8 cellular contexts compared by ENCODE assay signal in genomic region chr22:19855504-19856409, GRCh38. TPM values are rescaled to one million over a fixed set of nuclear protein-coding genes. Genes with fewer than 3 reads are reported as not detected.
DNase-seq lines count a peak whose midpoint lies in the region; ATAC-seq and TF ChIP-seq lines count a peak whose summit lies in the region.

No MANE protein-coding gene starts in this region.

- TF ChIP-seq CTCF in epithelial cell of proximal tubule (conservative IDR thresholded peaks at IDR 0.05; ENCODE audit: low read depth, low read length) = no peak

- ATAC-seq in GM18499 (IDR thresholded peaks at IDR 0.05; ENCODE audit: insufficient read depth, unreplicated experiment) = peak; percentile 26
- peak; percentile 23 for ATAC-seq in HG02981 (IDR thresholded peaks at IDR 0.05; ENCODE audit: unreplicated experiment)

- DNase-seq in A172 (ENCODE audit: low spot score) = peak; percentile 43
- peak; percentile 58 for DNase-seq in NCI-H446 treated with DMSO at 0.1 percent for 48 hours (lab: John Stamatoyannopoulos, UW)
- peak; percentile 36 to 64 (median 48) for DNase-seq in activated CD8-positive, alpha-beta memory T cell treated with anti-CD3 and anti-CD28 coated beads for 48 hours (ENCODE audit: low read depth in 2 of 3, low spot score in 2 of 3)
- no peak for DNase-seq in epithelial cell of proximal tubule (ENCODE audit: low read depth)
- peak; percentile 49 for DNase-seq in stimulated activated naive CD4-positive, alpha-beta T cell treated with Interleukin-2 at 50 U/mL for 16 hours (lab: John Stamatoyannopoulos, UW)

- H3K4me3 ChIP-seq in epithelial cell of proximal tubule (ENCODE audit: low read depth, low read length) = peak overlapping the region; percentile 94
- H3K4me3 ChIP-seq in muscle layer of colon (ENCODE audit: low read depth in 1 of 2, low read length in 2 of 2) = peak overlapping the region; percentile 83 to 90

- peak overlapping the region; percentile 98 for H3K27ac ChIP-seq in muscle layer of colon (ENCODE audit: low read depth, low read length)

- H3K9me3 ChIP-seq in muscle layer of colon (ENCODE audit: low read length) = no peaks in the 10 kb centered on the region

- no peaks in the 10 kb centered on the region for H3K27me3 ChIP-seq in muscle layer of colon (ENCODE audit: control insufficient read depth in 1 of 2, insufficient read depth in 2 of 2, low read length in 2 of 2)

- H3K9ac ChIP-seq in muscle layer of colon (ENCODE audit: low read length) = peak overlapping the region; percentile 58

- peaks cover 25% of the 10 kb centered on the region for H3K4me1 ChIP-seq in muscle layer of colon (ENCODE audit: insufficient read depth, low read length)

- peaks cover 16% of the 10 kb centered on the region for H3K36me3 ChIP-seq in muscle layer of colon (ENCODE audit: insufficient read depth, low read length)

RNA-seq across cellular contexts. Expression of gene GNB1L, which starts 1.1 kb away (rescaled TPM):
- total RNA-seq in A172 (2014; rRNA removed; shearing (Covaris generic)) = 8.9 and 9.6 TPM in 2 replicates
- total RNA-seq in epithelial cell of proximal tubule = 11.5 and 23.3 TPM in 2 replicates

RNA-seq across cellular contexts. Expression of gene RTL10, which starts 1.1 kb away (rescaled TPM):
- 8.5 and 11.7 TPM in 2 replicates for total RNA-seq in A172 (2014; rRNA removed; shearing (Covaris generic))
- total RNA-seq in epithelial cell of proximal tubule = 10.5 and 15.9 TPM in 2 replicates
